Comparison of ENCODE assay signal across 15 cellular contexts in genomic region chr3:124362418-124362817, GRCh38.
"Had no signal": no experiment of that assay in that cellular context is flagged by ENCODE, and none has a peak within 500 bp of the region (broad histone marks: within the 10 kb centered on the region; RNA-seq: fewer than 3 reads in every experiment).

No MANE protein-coding gene starts in this region.

- H3K27ac Mint-ChIP-seq: activated B cell treated with CpG ODN at 0.5 μM for 24 hours; activated CD8-positive, alpha-beta T cell treated with anti-CD3 and anti-CD28 coated beads for 36 hours; activated naive CD4-positive, alpha-beta T cell treated with anti-CD3 and anti-CD28 coated beads, Interleukin-2, amount 50 U/mL, for 72 hours; memory B cell; nephron progenitor cell; progenitor cell of endocrine pancreas; stimulated activated naive CD8-positive, alpha-beta T cell treated with anti-CD3 and anti-CD28 coated beads, Interleukin-15, Interleukin-2, amounts not matched to agents 100 ng/mL and 50 ng/mL, for 24 hours; T-helper 2 cell treated with Interferon-gamma antibody and Interleukin-4, amounts not matched to agents 5 μg/mL and 100 μg/mL, for 36 hours had no signal

- H3K36me3 Mint-ChIP-seq: activated naive CD4-positive, alpha-beta T cell treated with anti-CD3 and anti-CD28 coated beads, Interleukin-2, amount 50 U/mL, for 72 hours; memory B cell had no signal

- H3K4me1 ChIP-seq: right atrium auricular region had no signal

- H3K4me3 Mint-ChIP-seq: activated B cell treated with CpG ODN at 0.5 μM for 24 hours; activated CD8-positive, alpha-beta T cell treated with anti-CD3 and anti-CD28 coated beads for 36 hours; activated T-cell treated with anti-CD3 and anti-CD28 coated beads, Interleukin-2, amount 50 U/mL, for 4 hours; memory B cell; nephron progenitor cell; stimulated activated naive CD8-positive, alpha-beta T cell treated with anti-CD3 and anti-CD28 coated beads, Interleukin-15, Interleukin-2, amounts not matched to agents 100 ng/mL and 50 ng/mL, for 24 hours; T-helper 2 cell treated with Interferon-gamma antibody and Interleukin-4, amounts not matched to agents 5 μg/mL and 100 μg/mL, for 36 hours had no signal

- H3K36me3 ChIP-seq: left ventricle myocardium inferior, right atrium auricular region, suprapubic skin had no signal

- H3K9me3 Mint-ChIP-seq: activated B cell treated with CpG ODN at 0.5 μM for 24 hours; activated CD8-positive, alpha-beta T cell treated with anti-CD3 and anti-CD28 coated beads for 36 hours; activated T-cell treated with anti-CD3 and anti-CD28 coated beads, Interleukin-2, amount 50 U/mL, for 4 hours; T-helper 2 cell treated with Interferon-gamma antibody and Interleukin-4, amounts not matched to agents 5 μg/mL and 100 μg/mL, for 36 hours had no signal

- H3K9me3 ChIP-seq: left ventricle myocardium inferior, right atrium auricular region, suprapubic skin had no signal

- H3K4me1 Mint-ChIP-seq: activated B cell treated with CpG ODN at 0.5 μM for 24 hours, memory B cell had no signal

- H3K27ac ChIP-seq: left ventricle myocardium inferior, right atrium auricular region, suprapubic skin had no signal

- H3K4me3 ChIP-seq: left ventricle myocardium inferior, right atrium auricular region, suprapubic skin had no signal

- H3K27me3 ChIP-seq: right atrium auricular region, suprapubic skin had no signal

- DNase-seq: activated B cell treated with CpG ODN at 0.5 μM for 24 hours; activated CD4-positive, alpha-beta T cell treated with anti-CD3 and anti-CD28 coated beads for 48 hours; activated CD8-positive, alpha-beta T cell treated with anti-CD3 and anti-CD28 coated beads for 36 hours; activated effector memory CD4-positive, alpha-beta T cell treated with anti-CD3 and anti-CD28 coated beads, Interleukin-2, amount 50 U/mL, for 16 hours; activated T-cell treated with anti-CD3 and anti-CD28 coated beads, Interleukin-2, amount 50 U/mL, for 4 hours; left ventricle myocardium inferior; nephron progenitor cell; occipital lobe had no signal
